ENCODE assay signal across 11 cellular contexts in the genomic region with DNA sequence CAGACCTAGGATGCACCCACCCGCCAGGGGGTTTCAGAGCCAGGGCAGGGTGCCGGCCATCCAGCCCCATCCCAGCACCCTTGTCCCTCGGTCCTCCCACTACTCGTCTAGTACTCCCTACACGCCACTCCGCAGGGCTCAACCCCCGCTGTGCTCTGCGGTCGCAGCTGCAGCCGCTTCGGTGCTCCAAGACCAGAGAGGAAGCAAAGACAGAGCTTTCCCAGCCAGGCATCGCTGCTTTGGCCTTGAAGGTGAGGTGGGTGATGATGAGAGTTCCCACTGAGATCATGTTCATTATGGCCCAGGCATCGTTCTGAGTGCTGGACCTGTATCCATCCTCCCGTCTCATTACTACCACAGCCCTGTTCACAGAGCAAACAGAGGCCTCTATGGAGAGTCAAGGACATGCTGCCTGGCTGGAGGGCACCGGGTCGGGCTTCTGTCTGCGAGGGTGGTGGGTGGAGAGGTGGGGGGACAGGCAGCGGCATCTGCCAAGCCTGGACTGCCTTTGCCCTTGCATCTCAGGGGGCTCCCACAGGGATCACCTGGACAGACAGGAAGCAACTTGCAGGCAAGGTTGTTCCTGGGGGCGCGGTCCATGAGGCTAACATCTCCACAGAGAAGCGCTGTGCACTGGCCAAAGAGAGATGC.
A peak's percentile ranks its signal among the peaks of the same experiment; 100 is the strongest.
DNase-seq lines count a peak whose midpoint lies in the region; ATAC-seq, FAIRE-seq and TF ChIP-seq lines count a peak whose summit lies in the region.
"Had no signal": no experiment of that assay in that cellular context is flagged by ENCODE, and none has a peak within 500 bp of the region (broad histone marks: within the 10 kb centered on the region; RNA-seq: fewer than 3 reads in every experiment).

No MANE protein-coding gene starts in this region.

- H3K9me3 ChIP-seq in pancreas, result no peaks in the 10 kb centered on the region
- H3K9me3 ChIP-seq: neutrophil had no signal

- TF ChIP-seq CTCF in GM10266 (IDR thresholded peaks at IDR 0.05; ENCODE audit: control insufficient read depth, insufficient read depth, low read depth, missing control alignments) (no peak), NB4 (IDR thresholded peaks at IDR 0.05; ENCODE audit: low read depth, low read length) (no peak), choroid plexus epithelial cell (conservative IDR thresholded peaks at IDR 0.05; ENCODE audit: low read depth, low read length) (no peak), pancreas (IDR thresholded peaks at IDR 0.05) (no peak)

- peaks cover 0 to 2% (median 1%) of the 10 kb centered on the region in 3 donors for H3K4me1 ChIP-seq in pancreas

- H3K4me3 ChIP-seq in NB4 (ENCODE audit: low read depth, low read length) (no peak overlapping the region), choroid plexus epithelial cell (ENCODE audit: low read depth, low read length) (peak overlapping the region; percentile 11), pancreas (peak overlapping the region in 3 of 4 donors; percentile 44 to 75 (median 73))

- ATAC-seq in pancreas (peak in 1 of 4 donors; percentile 0), GM18519 (IDR thresholded peaks at IDR 0.05; ENCODE audit: low FRiP score, unreplicated experiment) (no peak), HG02938 (IDR thresholded peaks at IDR 0.05; ENCODE audit: unreplicated experiment) (no peak), GM19452 (IDR thresholded peaks at IDR 0.05; ENCODE audit: unreplicated experiment) (no peak)

- intact Hi-C loops in pancreas (cut with DNase I), result no loop called here

- H3K27ac ChIP-seq in pancreas, result peak overlapping the region in 1 of 4 donors; percentile 97
- H3K27ac ChIP-seq: neutrophil had no signal

- no peaks in the 10 kb centered on the region for H3K36me3 ChIP-seq in pancreas
- H3K36me3 ChIP-seq: neutrophil had no signal

- WGBS in pancreas, 2 donors, result 45 to 53% methylated on average over 21 of the region's 21 CpGs

- no peak for TF ChIP-seq POLR2A in NB4 (IDR thresholded peaks at IDR 0.05; ENCODE audit: extremely low read depth, insufficient read length)

- peak; percentile 22 for DNase-seq in GM10266 (ENCODE audit: extremely low spot score)
- peak; percentile 90 for DNase-seq in NB4 (ENCODE audit: low read depth)
- peak; percentile 61 for DNase-seq in choroid plexus epithelial cell (ENCODE audit: low read depth)
- peak in 2 of 6 donors; percentile 61 to 79 for DNase-seq in pancreas
- no peak for DNase-seq in germinal center (ENCODE audit: low spot score)
- DNase-seq: activated CD4-positive, CD25-positive, alpha-beta regulatory T cell treated with anti-CD3 and anti-CD28 coated beads, Interleukin-2, amount 50 U/mL, for 72 hours; NCI-H2081 treated with DMSO at 0.1 percent for 48 hours had no signal

- FAIRE-seq in pancreas (lab: Jason Lieb, UNC), result no peak

- no peaks in the 10 kb centered on the region for H3K27me3 ChIP-seq in pancreas
